ENCODE assay signal across 1 cellular context in the genomic region with DNA sequence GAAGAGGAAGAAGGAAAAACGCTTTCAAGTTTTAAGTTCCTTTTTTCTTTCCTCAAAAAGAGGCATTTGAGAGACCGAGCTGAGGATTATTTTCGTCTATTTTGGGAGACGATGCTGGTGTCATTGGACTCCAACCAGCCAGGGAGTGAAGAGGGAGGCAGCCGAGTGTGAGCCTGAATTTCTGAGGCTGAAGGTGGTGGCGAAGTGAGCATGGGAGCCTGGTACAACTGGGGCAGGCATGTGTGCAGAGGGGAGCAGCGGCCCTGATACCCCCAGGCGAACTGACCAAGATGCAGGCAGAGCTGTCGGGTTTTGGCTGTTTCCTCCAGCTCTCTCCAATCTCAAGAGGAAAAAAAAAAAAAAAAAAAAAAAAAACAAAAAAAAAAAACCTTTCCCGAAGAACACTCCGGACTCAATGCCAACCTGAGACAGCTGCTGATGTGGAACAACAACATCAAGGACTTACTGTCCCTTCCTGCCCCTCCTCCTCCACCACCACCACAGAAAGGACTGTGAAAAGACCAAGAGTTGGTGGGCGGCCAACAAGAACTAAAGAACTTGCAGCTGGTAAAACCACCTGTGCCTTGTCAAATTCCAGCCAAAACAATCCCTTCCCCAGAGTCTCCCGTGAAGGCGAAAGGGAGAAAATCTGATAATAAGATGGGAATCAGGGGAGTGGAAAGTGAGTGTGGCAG.
TF ChIP-seq lines count a peak whose summit lies in the region.

No MANE protein-coding gene starts in this region.

TF ChIP-seq in GM23338, 12 proteins besides CTCF, POLR2A, EP300 and RAD21:
- TF ChIP-seq, protein P1, sequence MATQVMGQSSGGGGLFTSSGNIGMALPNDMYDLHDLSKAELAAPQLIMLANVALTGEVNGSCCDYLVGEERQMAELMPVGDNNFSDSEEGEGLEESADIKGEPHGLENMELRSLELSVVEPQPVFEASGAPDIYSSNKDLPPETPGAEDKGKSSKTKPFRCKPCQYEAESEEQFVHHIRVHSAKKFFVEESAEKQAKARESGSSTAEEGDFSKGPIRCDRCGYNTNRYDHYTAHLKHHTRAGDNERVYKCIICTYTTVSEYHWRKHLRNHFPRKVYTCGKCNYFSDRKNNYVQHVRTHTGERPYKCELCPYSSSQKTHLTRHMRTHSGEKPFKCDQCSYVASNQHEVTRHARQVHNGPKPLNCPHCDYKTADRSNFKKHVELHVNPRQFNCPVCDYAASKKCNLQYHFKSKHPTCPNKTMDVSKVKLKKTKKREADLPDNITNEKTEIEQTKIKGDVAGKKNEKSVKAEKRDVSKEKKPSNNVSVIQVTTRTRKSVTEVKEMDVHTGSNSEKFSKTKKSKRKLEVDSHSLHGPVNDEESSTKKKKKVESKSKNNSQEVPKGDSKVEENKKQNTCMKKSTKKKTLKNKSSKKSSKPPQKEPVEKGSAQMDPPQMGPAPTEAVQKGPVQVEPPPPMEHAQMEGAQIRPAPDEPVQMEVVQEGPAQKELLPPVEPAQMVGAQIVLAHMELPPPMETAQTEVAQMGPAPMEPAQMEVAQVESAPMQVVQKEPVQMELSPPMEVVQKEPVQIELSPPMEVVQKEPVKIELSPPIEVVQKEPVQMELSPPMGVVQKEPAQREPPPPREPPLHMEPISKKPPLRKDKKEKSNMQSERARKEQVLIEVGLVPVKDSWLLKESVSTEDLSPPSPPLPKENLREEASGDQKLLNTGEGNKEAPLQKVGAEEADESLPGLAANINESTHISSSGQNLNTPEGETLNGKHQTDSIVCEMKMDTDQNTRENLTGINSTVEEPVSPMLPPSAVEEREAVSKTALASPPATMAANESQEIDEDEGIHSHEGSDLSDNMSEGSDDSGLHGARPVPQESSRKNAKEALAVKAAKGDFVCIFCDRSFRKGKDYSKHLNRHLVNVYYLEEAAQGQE (IDR thresholded peaks at IDR 0.05; ENCODE audit: unreplicated experiment) = no peak
- no peak for TF ChIP-seq ZNF114 (CRISPR knock-in tag; IDR thresholded peaks at IDR 0.05)
- no peak for TF ChIP-seq EZH2 (IDR thresholded peaks at IDR 0.05; ENCODE audit: low read depth, unreplicated experiment)
- TF ChIP-seq, protein P2, sequence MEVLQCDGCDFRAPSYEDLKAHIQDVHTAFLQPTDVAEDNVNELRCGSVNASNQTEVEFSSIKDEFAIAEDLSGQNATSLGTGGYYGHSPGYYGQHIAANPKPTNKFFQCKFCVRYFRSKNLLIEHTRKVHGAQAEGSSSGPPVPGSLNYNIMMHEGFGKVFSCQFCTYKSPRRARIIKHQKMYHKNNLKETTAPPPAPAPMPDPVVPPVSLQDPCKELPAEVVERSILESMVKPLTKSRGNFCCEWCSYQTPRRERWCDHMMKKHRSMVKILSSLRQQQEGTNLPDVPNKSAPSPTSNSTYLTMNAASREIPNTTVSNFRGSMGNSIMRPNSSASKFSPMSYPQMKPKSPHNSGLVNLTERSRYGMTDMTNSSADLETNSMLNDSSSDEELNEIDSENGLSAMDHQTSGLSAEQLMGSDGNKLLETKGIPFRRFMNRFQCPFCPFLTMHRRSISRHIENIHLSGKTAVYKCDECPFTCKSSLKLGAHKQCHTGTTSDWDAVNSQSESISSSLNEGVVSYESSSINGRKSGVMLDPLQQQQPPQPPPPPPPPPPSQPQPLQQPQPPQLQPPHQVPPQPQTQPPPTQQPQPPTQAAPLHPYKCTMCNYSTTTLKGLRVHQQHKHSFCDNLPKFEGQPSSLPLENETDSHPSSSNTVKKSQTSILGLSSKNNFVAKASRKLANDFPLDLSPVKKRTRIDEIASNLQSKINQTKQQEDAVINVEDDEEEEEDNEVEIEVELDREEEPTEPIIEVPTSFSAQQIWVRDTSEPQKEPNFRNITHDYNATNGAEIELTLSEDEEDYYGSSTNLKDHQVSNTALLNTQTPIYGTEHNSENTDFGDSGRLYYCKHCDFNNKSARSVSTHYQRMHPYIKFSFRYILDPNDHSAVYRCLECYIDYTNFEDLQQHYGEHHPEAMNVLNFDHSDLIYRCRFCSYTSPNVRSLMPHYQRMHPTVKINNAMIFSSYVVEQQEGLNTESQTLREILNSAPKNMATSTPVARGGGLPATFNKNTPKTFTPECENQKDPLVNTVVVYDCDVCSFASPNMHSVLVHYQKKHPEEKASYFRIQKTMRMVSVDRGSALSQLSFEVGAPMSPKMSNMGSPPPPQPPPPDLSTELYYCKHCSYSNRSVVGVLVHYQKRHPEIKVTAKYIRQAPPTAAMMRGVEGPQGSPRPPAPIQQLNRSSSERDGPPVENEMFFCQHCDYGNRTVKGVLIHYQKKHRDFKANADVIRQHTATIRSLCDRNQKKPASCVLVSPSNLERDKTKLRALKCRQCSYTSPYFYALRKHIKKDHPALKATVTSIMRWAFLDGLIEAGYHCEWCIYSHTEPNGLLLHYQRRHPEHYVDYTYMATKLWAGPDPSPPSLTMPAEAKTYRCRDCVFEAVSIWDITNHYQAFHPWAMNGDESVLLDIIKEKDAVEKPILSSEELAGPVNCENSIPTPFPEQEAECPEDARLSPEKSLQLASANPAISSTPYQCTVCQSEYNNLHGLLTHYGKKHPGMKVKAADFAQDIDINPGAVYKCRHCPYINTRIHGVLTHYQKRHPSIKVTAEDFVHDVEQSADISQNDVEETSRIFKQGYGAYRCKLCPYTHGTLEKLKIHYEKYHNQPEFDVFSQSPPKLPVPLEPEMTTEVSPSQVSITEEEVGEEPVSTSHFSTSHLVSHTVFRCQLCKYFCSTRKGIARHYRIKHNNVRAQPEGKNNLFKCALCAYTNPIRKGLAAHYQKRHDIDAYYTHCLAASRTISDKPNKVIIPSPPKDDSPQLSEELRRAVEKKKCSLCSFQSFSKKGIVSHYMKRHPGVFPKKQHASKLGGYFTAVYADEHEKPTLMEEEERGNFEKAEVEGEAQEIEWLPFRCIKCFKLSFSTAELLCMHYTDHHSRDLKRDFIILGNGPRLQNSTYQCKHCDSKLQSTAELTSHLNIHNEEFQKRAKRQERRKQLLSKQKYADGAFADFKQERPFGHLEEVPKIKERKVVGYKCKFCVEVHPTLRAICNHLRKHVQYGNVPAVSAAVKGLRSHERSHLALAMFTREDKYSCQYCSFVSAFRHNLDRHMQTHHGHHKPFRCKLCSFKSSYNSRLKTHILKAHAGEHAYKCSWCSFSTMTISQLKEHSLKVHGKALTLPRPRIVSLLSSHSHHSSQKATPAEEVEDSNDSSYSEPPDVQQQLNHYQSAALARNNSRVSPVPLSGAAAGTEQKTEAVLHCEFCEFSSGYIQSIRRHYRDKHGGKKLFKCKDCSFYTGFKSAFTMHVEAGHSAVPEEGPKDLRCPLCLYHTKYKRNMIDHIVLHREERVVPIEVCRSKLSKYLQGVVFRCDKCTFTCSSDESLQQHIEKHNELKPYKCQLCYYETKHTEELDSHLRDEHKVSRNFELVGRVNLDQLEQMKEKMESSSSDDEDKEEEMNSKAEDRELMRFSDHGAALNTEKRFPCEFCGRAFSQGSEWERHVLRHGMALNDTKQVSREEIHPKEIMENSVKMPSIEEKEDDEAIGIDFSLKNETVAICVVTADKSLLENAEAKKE (CRISPR knock-in tag; IDR thresholded peaks at IDR 0.05) = no peak
- no peak for TF ChIP-seq STAT1 (IDR thresholded peaks at IDR 0.05; ENCODE audit: unreplicated experiment)
- no peak for TF ChIP-seq CREB1 (CRISPR knock-in tag; IDR thresholded peaks at IDR 0.05; ENCODE audit: low read depth)
TF ChIP-seq in GM23338: peak in this region for 0.
